In genomic region chr3:127805026-127805753, GRCh38 we compare ENCODE assay signal across 1 cellular context.
TF ChIP-seq lines count a peak whose summit lies in the region.

No MANE protein-coding gene starts in this region.

TF ChIP-seq in IMR-90, 13 proteins besides CTCF, POLR2A, EP300 and RAD21:
- no peak for TF ChIP-seq FOS (IDR thresholded peaks at IDR 0.05; ENCODE audit: low read depth, low read length)
- TF ChIP-seq USF2 (IDR thresholded peaks at IDR 0.05; ENCODE audit: low read depth, low read length): no peak
- no peak for TF ChIP-seq NFE2L2 (IDR thresholded peaks at IDR 0.05; ENCODE audit: low read depth, low read length)
TF ChIP-seq in IMR-90: peak in this region for 0.
